Comparison of ENCODE assay signal across 8 cellular contexts in the genomic region with DNA sequence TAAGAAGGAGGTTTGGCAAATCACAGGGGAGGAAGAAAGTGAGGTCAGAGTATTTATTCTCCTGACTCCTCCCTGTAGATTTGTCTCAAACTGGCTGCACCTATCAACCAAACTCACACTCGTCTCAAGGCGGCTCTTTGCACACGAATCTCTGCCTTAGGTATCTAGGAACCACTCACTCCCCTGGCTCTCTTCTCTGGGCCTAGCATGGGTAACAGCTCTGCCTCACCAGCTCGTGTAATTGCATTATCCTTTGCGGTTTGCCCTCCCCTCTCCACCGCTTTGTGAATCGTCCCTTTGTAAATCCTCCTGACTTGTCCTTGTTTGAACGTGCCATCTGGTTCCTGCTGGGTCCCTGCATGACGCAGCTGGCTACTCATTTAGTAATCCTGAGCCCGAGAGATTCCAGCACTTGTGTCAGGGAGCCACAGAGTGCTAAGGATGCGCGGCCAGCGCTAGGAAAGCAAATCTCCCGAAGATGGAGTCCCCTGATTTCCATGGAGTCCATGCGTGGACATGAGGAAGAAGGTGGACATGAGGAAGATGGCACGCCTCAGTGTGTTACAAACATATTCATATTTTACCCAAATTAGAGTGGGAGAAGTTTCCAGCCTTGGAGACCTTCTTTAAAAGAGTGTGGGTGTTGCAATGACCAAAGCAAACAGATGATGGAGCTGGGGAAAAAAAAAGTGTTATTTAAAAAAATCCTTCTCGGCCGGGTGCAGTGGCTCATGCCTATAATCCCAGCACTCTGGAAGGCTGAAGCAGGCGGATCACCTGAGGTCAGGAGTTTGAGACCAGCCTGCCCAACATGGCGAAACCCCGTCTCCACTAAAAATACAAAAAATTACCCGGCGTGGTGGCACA. TPM values are rescaled to one million over a fixed set of nuclear protein-coding genes. Genes with fewer than 3 reads are reported as not detected.
DNase-seq lines count a peak whose midpoint lies in the region; ATAC-seq, FAIRE-seq and TF ChIP-seq lines count a peak whose summit lies in the region.

No MANE protein-coding gene starts in this region.

- 42% methylated on average over 22 of the region's 23 CpGs for WGBS in A549 (ENCODE audit: missing lambda C conversion rate)

- POLR2A ChIA-PET in A549 (lab: Yijun Ruan, JAX) = interaction anchor here (0.5 kb wide), 1 partner anchor 70 kb away, joined by 3 read pairs; no protein-coding TSS in a partner anchor

- H3K4me2 ChIP-seq in A549 = peak overlapping the region; percentile 52

- H3K9me3 ChIP-seq in A549 = no peaks in the 10 kb centered on the region

- TF ChIP-seq POLR2A in A549 (IDR thresholded peaks at IDR 0.05; ENCODE audit: low read length) = no peak

- H3K27ac Mint-ChIP-seq in type B pancreatic cell = peak overlapping the region; percentile 11

- H3K27ac ChIP-seq in A549 (peak overlapping the region in 1 of 2 experiments; percentile 56; a peak in 3 of 6 replicates), HL-60 (replicated peaks) (peak overlapping the region; percentile 27)

- no peak overlapping the region for H3K4me3 Mint-ChIP-seq in type B pancreatic cell

- peaks cover 30% of the 10 kb centered on the region for H3K4me1 Mint-ChIP-seq in type B pancreatic cell (ENCODE audit: unreplicated experiment)

- no peaks in the 10 kb centered on the region for H3K27me3 ChIP-seq in HL-60 (ENCODE audit: insufficient read depth, poor library complexity, severe bottlenecking)

- H3K27me3 Mint-ChIP-seq in type B pancreatic cell = peaks cover 4% of the 10 kb centered on the region

- DNase-seq in A549 (ENCODE audit: low read depth in 1 of 2, low spot score in 1 of 2) = peak in 1 of 2 experiments; percentile 62
- peak; percentile 86 to 95 for DNase-seq in HL-60 (ENCODE audit: low read depth in 1 of 2, low spot score in 1 of 2)
- peak; percentile 30 to 54 for DNase-seq in NOMO-1 (lab: John Stamatoyannopoulos, UW; ENCODE audit: unreplicated experiment in 2 of 2)
- peak; percentile 70 for DNase-seq in fibroblast of mammary gland (ENCODE audit: low read depth)
- no peak for DNase-seq in type B pancreatic cell (ENCODE audit: extremely low spot score, unreplicated experiment)
- no peak for DNase-seq in effector CD4-positive, alpha-beta T cell

- CTCF ChIA-PET in A549 (lab: Yijun Ruan, JAX) = interaction anchor here (1.3 kb wide), 1 partner anchor 21 kb away, joined by 3 read pairs; no protein-coding TSS in a partner anchor

- H3K4me1 ChIP-seq in A549 = 0 out of 3 replicates have a peak, but pooled peaks cover 4% of the 10 kb centered on the region

- no peak for FAIRE-seq in A549 (lab: Jason Lieb, UNC)

- no peaks in the 10 kb centered on the region for H3K36me3 Mint-ChIP-seq in type B pancreatic cell

- no peaks in the 10 kb centered on the region for H3K9me3 Mint-ChIP-seq in type B pancreatic cell

- ATAC-seq in A549 (peak; percentile 82 to 85), HG03135 (IDR thresholded peaks at IDR 0.05; ENCODE audit: unreplicated experiment) (no peak), HG03565 (IDR thresholded peaks at IDR 0.05; ENCODE audit: unreplicated experiment) (no peak)

- no peak for TF ChIP-seq CTCF in A549 (IDR thresholded peaks at IDR 0.05)
- no peak for TF ChIP-seq CTCF in HL-60 (IDR thresholded peaks at IDR 0.05; ENCODE audit: insufficient read depth, low read length)
- no peak for TF ChIP-seq CTCF in fibroblast of mammary gland (conservative IDR thresholded peaks at IDR 0.05; ENCODE audit: control insufficient read depth, insufficient read depth, low read depth, low read length)
- TF ChIP-seq CTCF in type B pancreatic cell (conservative IDR thresholded peaks at IDR 0.05) = no peak

- TF ChIP-seq RAD21 in A549 (conservative IDR thresholded peaks at IDR 0.05 in 1 of 2, IDR thresholded peaks at IDR 0.05 in 1 of 2) = no peak

- no peak for TF ChIP-seq EP300 in A549 (IDR thresholded peaks at IDR 0.05)

- H3K4me3 ChIP-seq in A549 = no peak overlapping the region
- H3K4me3 ChIP-seq in HL-60 (replicated peaks; ENCODE audit: insufficient read depth, low read length) = no peak overlapping the region
- H3K4me3 ChIP-seq in fibroblast of mammary gland (ENCODE audit: control insufficient read depth, low read depth, low read length) = no peak overlapping the region

TF ChIP-seq in A549, 52 proteins besides CTCF, POLR2A, EP300 and RAD21:
- TF ChIP-seq TFCP2L1 (CRISPR knock-in tag; IDR thresholded peaks at IDR 0.05) (no peak), HOXA7 (CRISPR knock-in tag; IDR thresholded peaks at IDR 0.05) (no peak), RARB (CRISPR knock-in tag; IDR thresholded peaks at IDR 0.05) (no peak), NR3C1 (IDR thresholded peaks at IDR 0.05) (no peak), ZNF302 (CRISPR knock-in tag; IDR thresholded peaks at IDR 0.05) (no peak)
- TF ChIP-seq, protein P1, sequence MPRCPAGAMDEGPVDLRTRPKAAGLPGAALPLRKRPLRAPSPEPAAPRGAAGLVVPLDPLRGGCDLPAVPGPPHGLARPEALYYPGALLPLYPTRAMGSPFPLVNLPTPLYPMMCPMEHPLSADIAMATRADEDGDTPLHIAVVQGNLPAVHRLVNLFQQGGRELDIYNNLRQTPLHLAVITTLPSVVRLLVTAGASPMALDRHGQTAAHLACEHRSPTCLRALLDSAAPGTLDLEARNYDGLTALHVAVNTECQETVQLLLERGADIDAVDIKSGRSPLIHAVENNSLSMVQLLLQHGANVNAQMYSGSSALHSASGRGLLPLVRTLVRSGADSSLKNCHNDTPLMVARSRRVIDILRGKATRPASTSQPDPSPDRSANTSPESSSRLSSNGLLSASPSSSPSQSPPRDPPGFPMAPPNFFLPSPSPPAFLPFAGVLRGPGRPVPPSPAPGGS (IDR thresholded peaks at IDR 0.05) = no peak

RNA-seq across cellular contexts. Expression of a gene that starts 26.7 kb away (rescaled TPM):
- polyA plus RNA-seq in A549 (2011; rRNA removed) = not detected in 2 replicates
- 0.03 TPM in 1 of 2 replicates, not detected in the other for polyA plus RNA-seq in A549 (2012; cell fraction: cytosol; rRNA removed)
- polyA plus RNA-seq in A549 (2012; cell fraction: nucleus; rRNA removed) = not detected in 2 replicates
- polyA plus RNA-seq in A549 (2017; fragmentation: RNase III; extraction: RNeasy Plus Mini Kit Qiagen cat#74134 plus additional on column Dnase treatment) = not detected in 3 replicates
- not detected in 2 replicates for polyA minus RNA-seq in A549 (2011; rRNA and poly(A)+ RNA removed)
- total RNA-seq in type B pancreatic cell (ENCODE audit: low replicate concordance) = 0.50 and 0.68 TPM in 2 replicates

RNA-seq across cellular contexts. Expression of a gene that starts 45.8 kb away (rescaled TPM):
- polyA plus RNA-seq in A549 (2011; rRNA removed) (4.2 and 5.3 TPM in 2 replicates), A549 (2017; fragmentation: RNase III; extraction: RNeasy Plus Mini Kit Qiagen cat#74134 plus additional on column Dnase treatment) (3.6 to 4.5 TPM (median 4.2 TPM) in 3 replicates)
- 1.7 and 1.8 TPM in 2 replicates for polyA plus RNA-seq in A549 (2012; cell fraction: cytosol; rRNA removed)
- polyA plus RNA-seq in A549 (2012; cell fraction: nucleus; rRNA removed) = 0.30 and 0.44 TPM in 2 replicates
- polyA minus RNA-seq in A549 (2011; rRNA and poly(A)+ RNA removed) = 0.44 and 0.62 TPM in 2 replicates
- total RNA-seq in type B pancreatic cell (ENCODE audit: low replicate concordance) = 1.1 and 4.5 TPM in 2 replicates

RNA-seq across cellular contexts. Expression of a gene that starts 45.9 kb away (rescaled TPM):
- polyA plus RNA-seq in A549 (2011; rRNA removed) (36.2 and 45.2 TPM in 2 replicates), A549 (2017; fragmentation: RNase III; extraction: RNeasy Plus Mini Kit Qiagen cat#74134 plus additional on column Dnase treatment) (22.3 to 23.6 TPM (median 23.0 TPM) in 3 replicates)
- polyA plus RNA-seq in A549 (2012; cell fraction: cytosol; rRNA removed) = 12.6 and 14.1 TPM in 2 replicates
- 4.0 and 7.3 TPM in 2 replicates for polyA plus RNA-seq in A549 (2012; cell fraction: nucleus; rRNA removed)
- 7.4 and 10.7 TPM in 2 replicates for polyA minus RNA-seq in A549 (2011; rRNA and poly(A)+ RNA removed)
- total RNA-seq in type B pancreatic cell (ENCODE audit: low replicate concordance) = 20.0 and 26.9 TPM in 2 replicates

Comparison
In these comparisons a context has a peak if more than half of its experiments do, and no peak if none do; other contexts are left out.
1. ATAC-seq: peak in A549 (2 of 2); none in HG03135 (single experiment) and HG03565 (single experiment).
2. DNase-seq: peak in HL-60 (2 of 2), NOMO-1 (2 of 2) and fibroblast of mammary gland (single experiment); none in type B pancreatic cell (single experiment) and effector CD4-positive, alpha-beta T cell (single experiment).